In genomic region chr10:31034041-31034918, GRCh38 we compare ENCODE assay signal across 8 cellular contexts. TPM values are rescaled to one million over a fixed set of nuclear protein-coding genes. Genes with fewer than 3 reads are reported as not detected.
A peak's percentile ranks its signal among the peaks of the same experiment; 100 is the strongest.
DNase-seq lines count a peak whose midpoint lies in the region; ATAC-seq and TF ChIP-seq lines count a peak whose summit lies in the region.

No MANE protein-coding gene starts in this region.

- H3K9me3 ChIP-seq in skeletal muscle satellite cell (replicated peaks; ENCODE audit: low read length): no peaks in the 10 kb centered on the region
- H3K9me3 ChIP-seq in naive thymus-derived CD4-positive, alpha-beta T cell (ENCODE audit: control insufficient read depth in 2 of 3, low read length in 3 of 3): no peaks in the 10 kb centered on the region

- peaks cover 61% of the 10 kb centered on the region for H3K4me1 ChIP-seq in skeletal muscle satellite cell (ENCODE audit: control insufficient read depth, insufficient read depth, low read length)
- peaks cover 5% of the 10 kb centered on the region in 2 donors for H3K4me1 ChIP-seq in naive thymus-derived CD4-positive, alpha-beta T cell (ENCODE audit: control insufficient read depth in 2 of 2, insufficient read depth in 2 of 2, low read length in 2 of 2)

- POLR2A ChIA-PET in naive thymus-derived CD4-positive, alpha-beta T cell (lab: Charles Lee): interaction anchor here (0.7 to 1.0 kb wide), 2 partner anchors 9 to 250 kb away, joined by 3 read pairs; no protein-coding TSS in a partner anchor

- H3K27me3 Mint-ChIP-seq in naive thymus-derived CD4-positive, alpha-beta T cell: no peaks in the 10 kb centered on the region

- peak overlapping the region in 2 of 10 donors; percentile 5 to 15 for H3K4me3 Mint-ChIP-seq in naive thymus-derived CD4-positive, alpha-beta T cell

- no peaks in the 10 kb centered on the region for H3K27me3 ChIP-seq in skeletal muscle satellite cell (ENCODE audit: control insufficient read depth, insufficient read depth, low read length)
- H3K27me3 ChIP-seq in naive thymus-derived CD4-positive, alpha-beta T cell (ENCODE audit: control insufficient read depth in 2 of 2, insufficient read depth in 2 of 2, low read length in 2 of 2): no peaks in the 10 kb centered on the region
- H3K27me3 ChIP-seq in H7 (ENCODE audit: control insufficient read depth, insufficient read depth, low read length): peaks cover 4% of the 10 kb centered on the region

- H3K4me2 ChIP-seq in skeletal muscle satellite cell (ENCODE audit: low read length): peak overlapping the region; percentile 58

- DNase-seq in ELR (ENCODE audit: low read depth) (peak; percentile 88), NCI-H524 treated with DMSO at 0.1 percent for 48 hours (lab: John Stamatoyannopoulos, UW) (peak; percentile 39), epithelial cell of esophagus (ENCODE audit: low read depth) (peak; percentile 81), H7 (no peak)
- DNase-seq in naive thymus-derived CD4-positive, alpha-beta T cell: no peak

- CTCF ChIA-PET in naive thymus-derived CD4-positive, alpha-beta T cell (lab: Charles Lee): no interaction called here

- peaks cover 0 to 3% (median 0%) of the 10 kb centered on the region in 5 donors for H3K36me3 Mint-ChIP-seq in naive thymus-derived CD4-positive, alpha-beta T cell

- no peak overlapping the region for H3K27ac ChIP-seq in naive thymus-derived CD4-positive, alpha-beta T cell (ENCODE audit: low read depth, low read length)

- H3K27ac Mint-ChIP-seq in naive thymus-derived CD4-positive, alpha-beta T cell: peak overlapping the region in 1 of 9 donors; percentile 18

- no peak for TF ChIP-seq CTCF in epithelial cell of esophagus (IDR thresholded peaks at IDR 0.05; ENCODE audit: insufficient read depth, low read depth, low read length, missing control alignments)

- intact Hi-C loops in naive thymus-derived CD4-positive, alpha-beta T cell (cut with micrococcal nuclease): loop anchor here (5.0 to 10.0 kb wide), 6 partner anchors 48 to 1413 kb away; partner anchors contain the start of genes ARHGAP12 (in 1 of the 2), CCDC7 (in 1 of the 2), EPC1 (in 1 of the 2) and KIF5B (in 1 of the 2)

- H3K36me3 ChIP-seq in skeletal muscle satellite cell (ENCODE audit: insufficient read depth, low read length) (no peaks in the 10 kb centered on the region), H7 (replicated peaks; ENCODE audit: control insufficient read depth, insufficient read depth, low read length) (no peaks in the 10 kb centered on the region)
- no peaks in the 10 kb centered on the region for H3K36me3 ChIP-seq in naive thymus-derived CD4-positive, alpha-beta T cell (ENCODE audit: control insufficient read depth in 2 of 3, insufficient read depth in 3 of 3, low read length in 3 of 3)

- H3K9me3 Mint-ChIP-seq in naive thymus-derived CD4-positive, alpha-beta T cell: peaks cover 0 to 1% (median 0%) of the 10 kb centered on the region in 11 donors

- ATAC-seq in naive thymus-derived CD4-positive, alpha-beta T cell: no peak
- ATAC-seq in HG03439 (IDR thresholded peaks at IDR 0.05; ENCODE audit: unreplicated experiment): no peak
- no peak for ATAC-seq in HG02798 (IDR thresholded peaks at IDR 0.05; ENCODE audit: poor library complexity, unreplicated experiment)

- H3K9ac ChIP-seq in skeletal muscle satellite cell (ENCODE audit: low read depth, low read length): peak overlapping the region; percentile 95

- peaks cover 5 to 33% (median 19%) of the 10 kb centered on the region in 7 donors for H3K4me1 Mint-ChIP-seq in naive thymus-derived CD4-positive, alpha-beta T cell

- H3K4me3 ChIP-seq in epithelial cell of esophagus (ENCODE audit: low read length) (no peak overlapping the region), skeletal muscle satellite cell (ENCODE audit: low read length) (no peak overlapping the region), H7 (ENCODE audit: insufficient read depth, low read depth, low read length) (no peak overlapping the region)
- no peak overlapping the region for H3K4me3 ChIP-seq in naive thymus-derived CD4-positive, alpha-beta T cell (ENCODE audit: low read length)

RNA-seq across cellular contexts. Expression of gene ZNF438, which starts 2.6 kb away (rescaled TPM):
- 4.8 and 6.1 TPM in 2 replicates for total RNA-seq in skeletal muscle satellite cell (2012; rRNA removed)
- 1 to 10 TPM; 3.9 to 5.8 (median 4.0) TPM for total RNA-seq in naive thymus-derived CD4-positive, alpha-beta T cell
- polyA plus RNA-seq in naive thymus-derived CD4-positive, alpha-beta T cell: 1 to 10 TPM; 6.5 to 9.4 TPM
- total RNA-seq in H7 (2014; rRNA removed; shearing (Covaris generic)): 2.0 and 2.3 TPM in 2 replicates

Comparison
In these comparisons a context has a peak if more than half of its experiments do, and no peak if none do; other contexts are left out.
1. DNase-seq: peak in ELR (single experiment), NCI-H524 treated with DMSO at 0.1 percent for 48 hours (single experiment) and epithelial cell of esophagus (single experiment); none in naive thymus-derived CD4-positive, alpha-beta T cell (0 of 9) and H7 (single experiment).